ENCODE assay signal across 29 cellular contexts in the genomic region with DNA sequence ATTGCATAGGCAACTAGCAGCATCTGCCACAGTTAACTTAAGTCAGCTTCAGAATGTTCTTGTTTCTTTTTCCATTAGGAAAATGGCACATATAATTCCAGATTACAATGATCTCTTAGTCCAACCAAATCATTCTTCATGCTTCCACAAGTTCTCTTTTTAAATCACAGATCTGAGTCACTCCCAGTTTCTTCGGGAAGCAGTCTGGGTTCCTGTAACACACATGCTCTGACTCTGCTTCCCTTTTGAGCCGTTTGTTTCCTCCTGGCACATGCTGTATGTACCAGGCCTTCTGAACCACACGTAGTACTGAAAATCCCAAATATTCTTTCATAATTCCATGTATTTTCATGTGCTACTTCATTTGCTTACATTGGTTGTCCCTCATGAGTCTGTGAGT.
"Had no signal": no experiment of that assay in that cellular context is flagged by ENCODE, and none has a peak within 500 bp of the region (broad histone marks: within the 10 kb centered on the region; RNA-seq: fewer than 3 reads in every experiment).

No MANE protein-coding gene starts in this region.

- ATAC-seq: left colon, lower lobe of right lung, natural killer cell had no signal

- H3K4me1 Mint-ChIP-seq: central memory CD8-positive, alpha-beta T cell; natural killer cell had no signal

- H3K9me3 ChIP-seq: colonic mucosa, esophagus muscularis mucosa, left ventricle myocardium inferior, lower lobe of right lung, ovary, right lobe of liver, stomach, thyroid gland, upper lobe of left lung had no signal

- H3K27ac Mint-ChIP-seq: natural killer cell had no signal

- H3K4me3 Mint-ChIP-seq: central memory CD8-positive, alpha-beta T cell; natural killer cell had no signal

- H3K27ac ChIP-seq: colonic mucosa, dorsolateral prefrontal cortex, epithelial cell of prostate, esophagus muscularis mucosa, left ventricle myocardium inferior, lower lobe of right lung, ovary, right lobe of liver, stomach, thyroid gland, upper lobe of left lung had no signal

- H3K4me1 ChIP-seq: colonic mucosa, esophagus muscularis mucosa, lower lobe of right lung, right lobe of liver, stomach, thyroid gland, upper lobe of left lung had no signal

- H3K9me3 Mint-ChIP-seq: central memory CD8-positive, alpha-beta T cell; natural killer cell had no signal

- H3K4me3 ChIP-seq: colonic mucosa, dorsolateral prefrontal cortex, esophagus muscularis mucosa, heart right ventricle, left ventricle myocardium inferior, lower lobe of right lung, ovary, right lobe of liver, smooth muscle cell, stomach, thyroid gland, upper lobe of left lung had no signal

- H3K36me3 Mint-ChIP-seq: natural killer cell had no signal

- DNase-seq: colonic mucosa; dorsolateral prefrontal cortex; effector CD4-positive, alpha-beta T cell; foreskin melanocyte; glutamatergic neuron; heart right ventricle; hippocampal formation; islet precursor cell; kidney glomerular epithelial cell; left colon; left ventricle myocardium inferior; lower lobe of right lung; natural killer cell; occipital lobe; ovary; retina; right lobe of liver; stimulated activated CD4-positive, alpha-beta T cell treated with anti-CD3 and anti-CD28 coated beads, Interleukin-12 subunit alpha, Interleukin-12 subunit beta, amount 100 ng/mL, for 4 hours; stimulated activated CD4-positive, alpha-beta T cell treated with anti-CD3 and anti-CD28 coated beads, Interleukin-1b, Interleukin-23, amount 100 ng/mL, for 48 hours; stimulated activated CD4-positive, alpha-beta T cell treated with anti-CD3 and anti-CD28 coated beads, Interleukin-4, amount 100 ng/mL, for 1 hour; stimulated activated CD8-positive, alpha-beta memory T cell treated with anti-CD3 and anti-CD28 coated beads, Interleukin-4, amount 100 ng/mL, for 48 hours; stimulated activated naive CD4-positive, alpha-beta T cell; stomach; thyroid gland; upper lobe of left lung had no signal

- H3K36me3 ChIP-seq: colonic mucosa, esophagus muscularis mucosa, heart right ventricle, left ventricle myocardium inferior, lower lobe of right lung, ovary, right lobe of liver, stomach, thyroid gland, upper lobe of left lung had no signal

- H3K4me2 ChIP-seq: smooth muscle cell had no signal

- H3K27me3 ChIP-seq: colonic mucosa, dorsolateral prefrontal cortex, esophagus muscularis mucosa, heart right ventricle, ovary, right lobe of liver, stomach, thyroid gland, upper lobe of left lung had no signal
